In genomic region chr4:83114576-83114975, GRCh38 we compare ENCODE assay signal across 1 cellular context.
TF ChIP-seq lines count a peak whose summit lies in the region.

A gene with protein sequence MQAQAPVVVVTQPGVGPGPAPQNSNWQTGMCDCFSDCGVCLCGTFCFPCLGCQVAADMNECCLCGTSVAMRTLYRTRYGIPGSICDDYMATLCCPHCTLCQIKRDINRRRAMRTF (minus strand): TSS chr4:83114729. CDS start chr4:83107921, 6,808 bp downstream.

TF ChIP-seq in WTC11, 78 proteins besides CTCF, POLR2A, EP300 and RAD21 (continued from another document):
- TF ChIP-seq, protein P1, sequence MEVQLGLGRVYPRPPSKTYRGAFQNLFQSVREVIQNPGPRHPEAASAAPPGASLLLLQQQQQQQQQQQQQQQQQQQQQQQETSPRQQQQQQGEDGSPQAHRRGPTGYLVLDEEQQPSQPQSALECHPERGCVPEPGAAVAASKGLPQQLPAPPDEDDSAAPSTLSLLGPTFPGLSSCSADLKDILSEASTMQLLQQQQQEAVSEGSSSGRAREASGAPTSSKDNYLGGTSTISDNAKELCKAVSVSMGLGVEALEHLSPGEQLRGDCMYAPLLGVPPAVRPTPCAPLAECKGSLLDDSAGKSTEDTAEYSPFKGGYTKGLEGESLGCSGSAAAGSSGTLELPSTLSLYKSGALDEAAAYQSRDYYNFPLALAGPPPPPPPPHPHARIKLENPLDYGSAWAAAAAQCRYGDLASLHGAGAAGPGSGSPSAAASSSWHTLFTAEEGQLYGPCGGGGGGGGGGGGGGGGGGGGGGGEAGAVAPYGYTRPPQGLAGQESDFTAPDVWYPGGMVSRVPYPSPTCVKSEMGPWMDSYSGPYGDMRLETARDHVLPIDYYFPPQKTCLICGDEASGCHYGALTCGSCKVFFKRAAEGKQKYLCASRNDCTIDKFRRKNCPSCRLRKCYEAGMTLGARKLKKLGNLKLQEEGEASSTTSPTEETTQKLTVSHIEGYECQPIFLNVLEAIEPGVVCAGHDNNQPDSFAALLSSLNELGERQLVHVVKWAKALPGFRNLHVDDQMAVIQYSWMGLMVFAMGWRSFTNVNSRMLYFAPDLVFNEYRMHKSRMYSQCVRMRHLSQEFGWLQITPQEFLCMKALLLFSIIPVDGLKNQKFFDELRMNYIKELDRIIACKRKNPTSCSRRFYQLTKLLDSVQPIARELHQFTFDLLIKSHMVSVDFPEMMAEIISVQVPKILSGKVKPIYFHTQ (CRISPR knock-in tag; IDR thresholded peaks at IDR 0.05), result no peak
- TF ChIP-seq ATF2 (CRISPR knock-in tag; IDR thresholded peaks at IDR 0.05; ENCODE audit: borderline replicate concordance, low read depth) (no peak), EMX1 (CRISPR knock-in tag; IDR thresholded peaks at IDR 0.05) (no peak), IRF2 (CRISPR knock-in tag; IDR thresholded peaks at IDR 0.05; ENCODE audit: borderline replicate concordance, low read depth) (no peak)
